14 cellular contexts compared by ENCODE assay signal in the genomic region with DNA sequence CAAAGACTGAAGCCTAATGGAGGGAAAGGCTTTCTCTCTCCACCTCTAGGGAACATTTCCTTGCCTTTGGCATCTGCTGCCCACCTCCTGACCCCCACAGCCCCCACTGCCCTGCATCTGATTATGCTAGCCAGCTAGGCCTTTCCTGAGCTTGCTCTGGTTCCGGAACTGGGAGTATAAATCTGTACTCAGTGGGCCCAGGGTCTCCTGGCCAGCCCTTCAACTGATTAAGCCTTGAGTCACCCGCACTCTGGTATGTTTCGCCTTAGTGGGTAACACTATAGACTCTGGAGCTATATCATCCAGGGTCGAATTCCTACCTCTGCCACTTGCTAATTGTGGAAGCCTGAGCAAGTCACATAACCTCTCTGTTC. TPM values are rescaled to one million over a fixed set of nuclear protein-coding genes. Genes with fewer than 3 reads are reported as not detected.
A peak's percentile ranks its signal among the peaks of the same experiment; 100 is the strongest.
DNase-seq lines count a peak whose midpoint lies in the region; ATAC-seq and TF ChIP-seq lines count a peak whose summit lies in the region.
"Had no signal": no experiment of that assay in that cellular context is flagged by ENCODE, and none has a peak within 500 bp of the region (broad histone marks: within the 10 kb centered on the region; RNA-seq: fewer than 3 reads in every experiment).

No MANE protein-coding gene starts in this region.

- DNase-seq in CD4-positive, CD25-positive, alpha-beta regulatory T cell: no peak
- no peak for DNase-seq in caudate nucleus (lab: John Stamatoyannopoulos, UW)
- DNase-seq in mesothelial cell of epicardium (ENCODE audit: low spot score in 2 of 2, unreplicated experiment in 2 of 2): no peak
- DNase-seq in activated gamma-delta T cell (lab: John Stamatoyannopoulos, UW): no peak
- DNase-seq in tibial artery: no peak
- no peak for DNase-seq in activated CD8-positive, alpha-beta memory T cell treated with anti-CD3 and anti-CD28 coated beads for 24 hours
- DNase-seq: activated CD4-positive, alpha-beta memory T cell treated with anti-CD3 and anti-CD28 coated beads for 36 hours; activated naive CD4-positive, alpha-beta T cell treated with Interleukin-2 at 50 U/mL for 16 hours; NCI-H187 had no signal

- intact Hi-C loops in tibial artery (cut with DNase I; ENCODE audit: low total_unique reads): no loop called here

- H3K27ac Mint-ChIP-seq in CD4-positive, CD25-positive, alpha-beta regulatory T cell: peak overlapping the region; percentile 9 to 85 (median 37)
- H3K27ac Mint-ChIP-seq in mesothelial cell of epicardium: peak overlapping the region; percentile 93
- H3K27ac Mint-ChIP-seq: activated CD4-positive, alpha-beta memory T cell treated with anti-CD3 and anti-CD28 coated beads for 36 hours had no signal

- H3K27me3 Mint-ChIP-seq in CD4-positive, CD25-positive, alpha-beta regulatory T cell: no peaks in the 10 kb centered on the region
- H3K27me3 Mint-ChIP-seq in mesothelial cell of epicardium (ENCODE audit: low read depth): no peaks in the 10 kb centered on the region
- H3K27me3 Mint-ChIP-seq: activated CD4-positive, alpha-beta memory T cell treated with anti-CD3 and anti-CD28 coated beads for 36 hours had no signal

- H3K4me1 ChIP-seq in CD4-positive, CD25-positive, alpha-beta regulatory T cell (ENCODE audit: control insufficient read depth, insufficient read depth, low read length, poor library complexity, severe bottlenecking): peaks cover 27% of the 10 kb centered on the region
- H3K4me1 ChIP-seq in HUES64 (ENCODE audit: insufficient read depth, low read length) (peaks cover 77% of the 10 kb centered on the region), tibial artery (no peaks in the 10 kb centered on the region)

- peak overlapping the region; percentile 91 for H3K9ac ChIP-seq in HUES64 (ENCODE audit: low read depth, low read length)

- no peak overlapping the region for H3K27ac ChIP-seq in CD4-positive, CD25-positive, alpha-beta regulatory T cell (ENCODE audit: insufficient read depth, low read length, poor library complexity, severe bottlenecking)
- H3K27ac ChIP-seq in HUES64 (ENCODE audit: low read depth, low read length) (peak overlapping the region; percentile 99), caudate nucleus (ENCODE audit: low read depth, low read length) (peak overlapping the region; percentile 68), tibial artery (no peak overlapping the region)
- H3K27ac ChIP-seq: gastroesophageal sphincter had no signal

- H3K4me3 ChIP-seq in CD4-positive, CD25-positive, alpha-beta regulatory T cell (ENCODE audit: low read depth, low read length): no peak overlapping the region
- H3K4me3 ChIP-seq in HUES64 (ENCODE audit: low read length) (peak overlapping the region; percentile 32), tibial artery (no peak overlapping the region)
- H3K4me3 ChIP-seq: gastroesophageal sphincter, skin epidermis had no signal

- H3K4me3 Mint-ChIP-seq in CD4-positive, CD25-positive, alpha-beta regulatory T cell: peak overlapping the region in 2 of 4 donors; percentile 29 to 90
- no peak overlapping the region for H3K4me3 Mint-ChIP-seq in mesothelial cell of epicardium
- H3K4me3 Mint-ChIP-seq: activated CD4-positive, alpha-beta memory T cell treated with anti-CD3 and anti-CD28 coated beads for 36 hours had no signal

- H3K9me3 Mint-ChIP-seq in CD4-positive, CD25-positive, alpha-beta regulatory T cell: peaks cover 0 to 5% (median 0%) of the 10 kb centered on the region in 7 donors
- peaks cover 1% of the 10 kb centered on the region for H3K9me3 Mint-ChIP-seq in mesothelial cell of epicardium
- H3K9me3 Mint-ChIP-seq: activated CD4-positive, alpha-beta memory T cell treated with anti-CD3 and anti-CD28 coated beads for 36 hours had no signal

- H3K36me3 ChIP-seq in CD4-positive, CD25-positive, alpha-beta regulatory T cell (ENCODE audit: control insufficient read depth, insufficient read depth, low read length): peaks cover 24% of the 10 kb centered on the region
- H3K36me3 ChIP-seq in HUES64 (ENCODE audit: insufficient read depth, low read length) (no peaks in the 10 kb centered on the region), tibial artery (no peaks in the 10 kb centered on the region)
- H3K36me3 ChIP-seq: gastroesophageal sphincter had no signal

- TF ChIP-seq CTCF in mesothelial cell of epicardium (IDR thresholded peaks at IDR 0.05; ENCODE audit: unreplicated experiment): no peak
- no peak for TF ChIP-seq CTCF in tibial artery (IDR thresholded peaks at IDR 0.05)

- H3K27me3 ChIP-seq in CD4-positive, CD25-positive, alpha-beta regulatory T cell (ENCODE audit: control insufficient read depth, insufficient read depth, low read length): no peaks in the 10 kb centered on the region
- H3K27me3 ChIP-seq in HUES64 (ENCODE audit: insufficient read depth, low read length) (no peaks in the 10 kb centered on the region), tibial artery (no peaks in the 10 kb centered on the region)
- H3K27me3 ChIP-seq: gastroesophageal sphincter had no signal

- WGBS in HUES64: 19% methylated on average over 4 of the region's 4 CpGs

- peaks cover 31% of the 10 kb centered on the region for H3K36me3 Mint-ChIP-seq in CD4-positive, CD25-positive, alpha-beta regulatory T cell
- peaks cover under 1% of the 10 kb centered on the region for H3K36me3 Mint-ChIP-seq in mesothelial cell of epicardium

- no peak for ATAC-seq in CD4-positive, CD25-positive, alpha-beta regulatory T cell (ENCODE audit: low read depth in 2 of 2)
- ATAC-seq in GM18511 (IDR thresholded peaks at IDR 0.05; ENCODE audit: unreplicated experiment): no peak
- ATAC-seq: gastroesophageal sphincter, Panc1 had no signal

- H3K4me1 Mint-ChIP-seq in CD4-positive, CD25-positive, alpha-beta regulatory T cell: peaks cover 33 to 89% (median 74%) of the 10 kb centered on the region in 4 donors
- H3K4me1 Mint-ChIP-seq in mesothelial cell of epicardium: peaks cover 27% of the 10 kb centered on the region

- H3K9me3 ChIP-seq in CD4-positive, CD25-positive, alpha-beta regulatory T cell (ENCODE audit: control insufficient read depth in 2 of 2, low read length in 2 of 2): no peaks in the 10 kb centered on the region
- no peaks in the 10 kb centered on the region for H3K9me3 ChIP-seq in HUES64 (ENCODE audit: insufficient read depth, low read depth, low read length)
- H3K9me3 ChIP-seq in tibial artery: no peaks in the 10 kb centered on the region
- H3K9me3 ChIP-seq: gastroesophageal sphincter had no signal

RNA-seq across cellular contexts. Expression of gene RIPOR2, which starts 45.6 kb away (rescaled TPM):
- 364 TPM for total RNA-seq in CD4-positive, CD25-positive, alpha-beta regulatory T cell
- 100 to 1,000 TPM; 320 to 435 (median 407) TPM for polyA plus RNA-seq in CD4-positive, CD25-positive, alpha-beta regulatory T cell
- polyA plus RNA-seq in HUES64 (2013, experiment 1 of 2): 8.8 TPM
- polyA plus RNA-seq in HUES64 (2013, experiment 2 of 2): 8.8 TPM
- 1.7 to 1.9 TPM (median 1.7 TPM) in 3 replicates for total RNA-seq in mesothelial cell of epicardium

Comparison
In these comparisons a context has a peak if more than half of its experiments do, and no peak if none do; other contexts are left out.
1. H3K27ac ChIP-seq: peak in HUES64 (single experiment) and caudate nucleus (single experiment); none in CD4-positive, CD25-positive, alpha-beta regulatory T cell (single experiment) and tibial artery (0 of 2).
2. RNA of gene RIPOR2, which starts 45.6 kb away (total RNA-seq): 364 TPM in CD4-positive, CD25-positive, alpha-beta regulatory T cell (single experiment); 1.7 to 1.9 TPM in mesothelial cell of epicardium; every median in the first group is over 100 times any median in the second.